Comparison of ENCODE assay signal across 9 cellular contexts in genomic region chr22:44587004-44587793, GRCh38.
DNase-seq lines count a peak whose midpoint lies in the region; ATAC-seq and TF ChIP-seq lines count a peak whose summit lies in the region.
"Had no signal": no experiment of that assay in that cellular context is flagged by ENCODE, and none has a peak within 500 bp of the region (broad histone marks: within the 10 kb centered on the region; RNA-seq: fewer than 3 reads in every experiment).

No MANE protein-coding gene starts in this region.

- no peaks in the 10 kb centered on the region for H3K9me3 Mint-ChIP-seq in activated naive CD8-positive, alpha-beta T cell treated with anti-CD3 and anti-CD28 coated beads for 36 hours
- no peaks in the 10 kb centered on the region for H3K9me3 Mint-ChIP-seq in activated naive CD8-positive, alpha-beta T cell treated with anti-CD3 and anti-CD28 coated beads, Interleukin-2, amount 50 U/mL, for 24 hours
- no peaks in the 10 kb centered on the region for H3K9me3 Mint-ChIP-seq in type B pancreatic cell
- H3K9me3 Mint-ChIP-seq: CD8-positive, alpha-beta memory T cell had no signal

- peak overlapping the region in 1 of 4 experiments; percentile 20 for H3K4me3 ChIP-seq in fibroblast of lung (replicated peaks in 1 of 4; ENCODE audit: control extremely low read depth in 1 of 4, insufficient read depth in 1 of 4, low read depth in 3 of 4, low read length in 4 of 4)

- no peaks in the 10 kb centered on the region for H4K20me1 ChIP-seq in fibroblast of lung (ENCODE audit: control insufficient read depth, extremely low read depth, insufficient read depth, low read length)

- H3K9me3 ChIP-seq in fibroblast of lung (ENCODE audit: control insufficient read depth, insufficient read depth, low read depth, low read length) = no peaks in the 10 kb centered on the region

- H3K79me2 ChIP-seq in fibroblast of lung (ENCODE audit: control insufficient read depth, insufficient read depth, low read length) = no peaks in the 10 kb centered on the region

- H3K4me1 Mint-ChIP-seq in activated naive CD8-positive, alpha-beta T cell treated with anti-CD3 and anti-CD28 coated beads for 36 hours = no peaks in the 10 kb centered on the region
- peaks cover 6% of the 10 kb centered on the region for H3K4me1 Mint-ChIP-seq in activated naive CD8-positive, alpha-beta T cell treated with anti-CD3 and anti-CD28 coated beads, Interleukin-2, amount 50 U/mL, for 24 hours
- H3K4me1 Mint-ChIP-seq in type B pancreatic cell (ENCODE audit: unreplicated experiment) = peaks cover 10% of the 10 kb centered on the region

- no peaks in the 10 kb centered on the region for H3K4me1 ChIP-seq in fibroblast of lung (ENCODE audit: control insufficient read depth, extremely low read depth, insufficient read depth, low read length)

- peaks cover 16% of the 10 kb centered on the region for H3K27me3 Mint-ChIP-seq in activated naive CD8-positive, alpha-beta T cell treated with anti-CD3 and anti-CD28 coated beads for 36 hours
- H3K27me3 Mint-ChIP-seq in activated naive CD8-positive, alpha-beta T cell treated with anti-CD3 and anti-CD28 coated beads, Interleukin-2, amount 50 U/mL, for 24 hours = peaks cover 17% of the 10 kb centered on the region
- peaks cover 26% of the 10 kb centered on the region for H3K27me3 Mint-ChIP-seq in type B pancreatic cell

- no peak for TF ChIP-seq CTCF in fibroblast of lung (conservative IDR thresholded peaks at IDR 0.05 in 1 of 2, IDR thresholded peaks at IDR 0.05 in 1 of 2; ENCODE audit: low read depth in 1 of 2, low read length in 2 of 2)
- TF ChIP-seq CTCF in type B pancreatic cell (conservative IDR thresholded peaks at IDR 0.05) = no peak

- peak; percentile 16 for DNase-seq in activated naive CD8-positive, alpha-beta T cell treated with anti-CD3 and anti-CD28 coated beads for 36 hours
- DNase-seq in activated naive CD8-positive, alpha-beta T cell treated with anti-CD3 and anti-CD28 coated beads, Interleukin-2, amount 50 U/mL, for 24 hours = no peak
- DNase-seq in NCI-H748 treated with DMSO at 0.1 percent for 48 hours (lab: John Stamatoyannopoulos, UW) (peak; percentile 88), fibroblast of lung (ENCODE audit: low read depth in 2 of 2) (peak in 1 of 2 donors; percentile 48), type B pancreatic cell (ENCODE audit: extremely low spot score, unreplicated experiment) (no peak), CD1c-positive myeloid dendritic cell (ENCODE audit: extremely low spot score) (no peak)

- no peak overlapping the region for H3K27ac ChIP-seq in fibroblast of lung (ENCODE audit: insufficient read depth, low read length)

- H3K36me3 ChIP-seq in fibroblast of lung (ENCODE audit: control insufficient read depth, insufficient read depth, low read length) = no peaks in the 10 kb centered on the region

- no peak for ATAC-seq in activated naive CD8-positive, alpha-beta T cell treated with anti-CD3 and anti-CD28 coated beads, Interleukin-2, amount 50 U/mL, for 24 hours
- no peak for ATAC-seq in GM21390 (IDR thresholded peaks at IDR 0.05; ENCODE audit: unreplicated experiment)
- ATAC-seq in GM21447 (IDR thresholded peaks at IDR 0.05; ENCODE audit: unreplicated experiment) = no peak

- H3K36me3 Mint-ChIP-seq in activated naive CD8-positive, alpha-beta T cell treated with anti-CD3 and anti-CD28 coated beads for 36 hours = no peaks in the 10 kb centered on the region
- H3K36me3 Mint-ChIP-seq in activated naive CD8-positive, alpha-beta T cell treated with anti-CD3 and anti-CD28 coated beads, Interleukin-2, amount 50 U/mL, for 24 hours (ENCODE audit: low read depth) = no peaks in the 10 kb centered on the region
- no peaks in the 10 kb centered on the region for H3K36me3 Mint-ChIP-seq in type B pancreatic cell
- H3K36me3 Mint-ChIP-seq: CD8-positive, alpha-beta memory T cell had no signal

- H3K9ac ChIP-seq in fibroblast of lung (ENCODE audit: insufficient read depth, low read length) = no peak overlapping the region

- no peak overlapping the region for H3K4me3 Mint-ChIP-seq in activated naive CD8-positive, alpha-beta T cell treated with anti-CD3 and anti-CD28 coated beads for 36 hours
- H3K4me3 Mint-ChIP-seq in activated naive CD8-positive, alpha-beta T cell treated with anti-CD3 and anti-CD28 coated beads, Interleukin-2, amount 50 U/mL, for 24 hours = no peak overlapping the region
- H3K4me3 Mint-ChIP-seq in type B pancreatic cell = no peak overlapping the region

- H3K4me2 ChIP-seq in fibroblast of lung (ENCODE audit: extremely low read depth, insufficient read depth, low read length) = peak overlapping the region; percentile 2

- H3K27ac Mint-ChIP-seq in activated naive CD8-positive, alpha-beta T cell treated with anti-CD3 and anti-CD28 coated beads for 36 hours = no peak overlapping the region
- H3K27ac Mint-ChIP-seq in activated naive CD8-positive, alpha-beta T cell treated with anti-CD3 and anti-CD28 coated beads, Interleukin-2, amount 50 U/mL, for 24 hours = no peak overlapping the region
- peak overlapping the region; percentile 17 for H3K27ac Mint-ChIP-seq in type B pancreatic cell

- H3K27me3 ChIP-seq in fibroblast of lung (ENCODE audit: control insufficient read depth, insufficient read depth, low read length) = peaks cover 8% of the 10 kb centered on the region

- no peak overlapping the region for H2AFZ ChIP-seq in fibroblast of lung (ENCODE audit: low read length)

Comparison
In these comparisons a context has a peak if more than half of its experiments do, and no peak if none do; other contexts are left out.
1. DNase-seq: peak in activated naive CD8-positive, alpha-beta T cell treated with anti-CD3 and anti-CD28 coated beads for 36 hours (single experiment) and NCI-H748 treated with DMSO at 0.1 percent for 48 hours (single experiment); none in activated naive CD8-positive, alpha-beta T cell treated with anti-CD3 and anti-CD28 coated beads, Interleukin-2, amount 50 U/mL, for 24 hours (single experiment), type B pancreatic cell (single experiment) and CD1c-positive myeloid dendritic cell (single experiment).